ENCODE assay signal across 21 cellular contexts in genomic region chr22:42360348-42360747, GRCh38.
DNase-seq lines count a peak whose midpoint lies in the region; ATAC-seq and TF ChIP-seq lines count a peak whose summit lies in the region.
"Had no signal": no experiment of that assay in that cellular context is flagged by ENCODE, and none has a peak within 500 bp of the region (broad histone marks: within the 10 kb centered on the region; RNA-seq: fewer than 3 reads in every experiment).

No MANE protein-coding gene starts in this region.

- no peak overlapping the region for H3K27ac Mint-ChIP-seq in osteocyte (ENCODE audit: unreplicated experiment)
- H3K27ac Mint-ChIP-seq: T-helper 17 cell had no signal

- DNase-seq in SHP77 (lab: John Stamatoyannopoulos, UW) (peak; percentile 37 to 61), SHP77 treated with DMSO at 0.1 percent for 48 hours (lab: John Stamatoyannopoulos, UW) (no peak), NCI-H2171 (lab: John Stamatoyannopoulos, UW) (peak; percentile 32), osteocyte (ENCODE audit: extremely low spot score, unreplicated experiment) (no peak), MV-4-11 (lab: John Stamatoyannopoulos, UW) (no peak), mucosa of gallbladder (ENCODE audit: low spot score) (no peak)
- DNase-seq: activated CD4-positive, alpha-beta T cell treated with anti-CD3 and anti-CD28 coated beads for 4 hours; activated CD8-positive, alpha-beta memory T cell treated with anti-CD3 and anti-CD28 coated beads for 24 hours; activated gamma-delta T cell treated with Interleukin-2 at 50 U/mL for 16 hours; activated T-cell treated with anti-CD3 and anti-CD28 coated beads, Interleukin-2, amount 50 U/mL, for 1 hour; brain microvascular endothelial cell; C1 segment of cervical spinal cord; HCEC 1CT; head of caudate nucleus; NCI-H187; NCI-H526; spleen; stimulated activated CD4-positive, alpha-beta T cell treated with anti-CD3 and anti-CD28 coated beads, Interleukin-2, amount 100 ng/mL, for 48 hours; stimulated activated naive CD4-positive, alpha-beta T cell; T-helper 17 cell had no signal

- no peaks in the 10 kb centered on the region for H3K9me3 Mint-ChIP-seq in osteocyte (ENCODE audit: unreplicated experiment)

- TF ChIP-seq CTCF in osteocyte (IDR thresholded peaks at IDR 0.05), result no peak

- peaks cover 14% of the 10 kb centered on the region for H3K4me1 Mint-ChIP-seq in osteocyte (ENCODE audit: unreplicated experiment)
- H3K4me1 Mint-ChIP-seq: T-helper 17 cell had no signal

- ATAC-seq in esophagus mucosa, result peak; percentile 62
- ATAC-seq: T-helper 17 cell had no signal

- H3K36me3 Mint-ChIP-seq in osteocyte (ENCODE audit: unreplicated experiment), result no peaks in the 10 kb centered on the region

- peaks cover 23% of the 10 kb centered on the region for H3K27me3 Mint-ChIP-seq in osteocyte (ENCODE audit: unreplicated experiment)

- H3K4me3 Mint-ChIP-seq in osteocyte (ENCODE audit: unreplicated experiment), result no peak overlapping the region
- H3K4me3 Mint-ChIP-seq: T-helper 17 cell had no signal

Comparison
In these comparisons a context has a peak if more than half of its experiments do, and no peak if none do; other contexts are left out.
1. DNase-seq: peak in SHP77 (2 of 2) and NCI-H2171 (single experiment); none in SHP77 treated with DMSO at 0.1 percent for 48 hours (single experiment), osteocyte (single experiment), MV-4-11 (single experiment) and mucosa of gallbladder (single experiment).